In the genomic region with DNA sequence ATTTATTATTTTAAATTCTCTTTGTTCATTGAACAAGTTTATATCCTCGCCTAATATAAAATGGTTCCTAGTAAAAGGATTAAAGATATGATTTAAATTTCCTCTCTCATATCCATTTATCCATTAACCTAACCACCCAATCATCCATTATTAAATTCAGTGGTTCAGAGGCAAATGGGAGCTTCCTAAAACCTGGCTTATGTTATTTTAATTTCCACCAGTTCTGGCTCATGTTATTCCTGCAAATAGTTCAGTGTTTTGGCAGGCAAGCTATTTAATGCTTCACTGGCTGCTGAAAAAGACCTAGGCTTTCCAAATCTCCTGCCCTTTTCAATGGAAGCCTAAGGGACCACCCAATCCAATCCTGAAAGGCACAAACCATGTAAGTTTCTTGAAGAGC, we compare ENCODE assay signal across 23 cellular contexts.
"Had no signal": no experiment of that assay in that cellular context is flagged by ENCODE, and none has a peak within 500 bp of the region (broad histone marks: within the 10 kb centered on the region; RNA-seq: fewer than 3 reads in every experiment).

No MANE protein-coding gene starts in this region.

- H3K9me3 Mint-ChIP-seq: immature natural killer cell; mesothelial cell of epicardium; naive B cell; natural killer cell treated with Interleukin-12 subunit alpha and Interleukin-12 subunit beta and Interleukin-15 and Interleukin-18, amount 100 ng/mL, for 72 hours; stimulated activated naive B cell treated with anti-CD40 and anti-IgM and Interleukin-4, amounts not matched to agents 10 μg/mL and 1 μg/mL and 100 μg/mL, for 72 hours; stimulated activated naive CD8-positive, alpha-beta T cell treated with anti-CD3 and anti-CD28 coated beads, Interleukin-15, Interleukin-2, amounts not matched to agents 100 ng/mL and 50 ng/mL, for 24 hours had no signal

- H3K27me3 Mint-ChIP-seq: naive B cell; natural killer cell treated with Interleukin-12 subunit alpha and Interleukin-12 subunit beta and Interleukin-15 and Interleukin-18, amount 100 ng/mL, for 72 hours; progenitor cell of endocrine pancreas; stimulated activated naive B cell treated with anti-CD40 and anti-IgM and Interleukin-4, amounts not matched to agents 10 μg/mL and 1 μg/mL and 100 μg/mL, for 72 hours had no signal

- H3K36me3 ChIP-seq: pancreas, right lobe of liver, suprapubic skin had no signal

- H3K27me3 ChIP-seq: dorsolateral prefrontal cortex, pancreas, right lobe of liver, suprapubic skin had no signal

- H3K4me3 Mint-ChIP-seq: immature natural killer cell; mesothelial cell of epicardium; naive B cell; natural killer cell treated with Interleukin-12 subunit alpha and Interleukin-12 subunit beta and Interleukin-15 and Interleukin-18, amount 100 ng/mL, for 72 hours; stimulated activated naive B cell treated with anti-CD40 and anti-IgM and Interleukin-4, amounts not matched to agents 10 μg/mL and 1 μg/mL and 100 μg/mL, for 72 hours; stimulated activated naive CD8-positive, alpha-beta T cell treated with anti-CD3 and anti-CD28 coated beads, Interleukin-15, Interleukin-2, amounts not matched to agents 100 ng/mL and 50 ng/mL, for 24 hours had no signal

- H3K9me3 ChIP-seq: mucosa of descending colon, pancreas, right lobe of liver, suprapubic skin had no signal

- H3K27ac ChIP-seq: pancreas, right lobe of liver, suprapubic skin had no signal

- H3K4me3 ChIP-seq: dorsolateral prefrontal cortex, lung, mucosa of descending colon, pancreas, right lobe of liver, suprapubic skin had no signal

- DNase-seq: cerebellar nuclear complex; dorsolateral prefrontal cortex; effector CD4-positive, alpha-beta T cell; hypothalamus; immature natural killer cell; islet precursor cell; left ventricle myocardium superior; mesenchymal stem cell; mucosa of descending colon; naive B cell; pancreas; right lobe of liver; small intestine; stimulated activated CD4-positive, alpha-beta T cell treated with anti-CD3 and anti-CD28 coated beads, Interleukin-15, amount 100 ng/mL, for 24 hours; stimulated activated CD4-positive, alpha-beta T cell treated with anti-CD3 and anti-CD28 coated beads, Interleukin-2, amount 100 ng/mL, for 48 hours; stimulated activated naive B cell treated with anti-CD40 and anti-IgM and Interleukin-4, amounts not matched to agents 10 μg/mL and 1 μg/mL and 100 μg/mL, for 72 hours; trophoblast cell had no signal

- H3K27ac Mint-ChIP-seq: immature natural killer cell; natural killer cell treated with Interleukin-12 subunit alpha and Interleukin-12 subunit beta and Interleukin-15 and Interleukin-18, amount 100 ng/mL, for 72 hours; progenitor cell of endocrine pancreas; stimulated activated naive B cell treated with anti-CD40 and anti-IgM and Interleukin-4, amounts not matched to agents 10 μg/mL and 1 μg/mL and 100 μg/mL, for 72 hours; stimulated activated naive CD8-positive, alpha-beta T cell treated with anti-CD3 and anti-CD28 coated beads, Interleukin-15, Interleukin-2, amounts not matched to agents 100 ng/mL and 50 ng/mL, for 24 hours had no signal

- H3K36me3 Mint-ChIP-seq: immature natural killer cell; mesothelial cell of epicardium; natural killer cell treated with Interleukin-12 subunit alpha and Interleukin-12 subunit beta and Interleukin-15 and Interleukin-18, amount 100 ng/mL, for 72 hours; stimulated activated naive B cell treated with anti-CD40 and anti-IgM and Interleukin-4, amounts not matched to agents 10 μg/mL and 1 μg/mL and 100 μg/mL, for 72 hours had no signal
